In genomic region chr5:104942735-104943134, GRCh38 we compare ENCODE assay signal across 31 cellular contexts.
DNase-seq lines count a peak whose midpoint lies in the region; ATAC-seq and TF ChIP-seq lines count a peak whose summit lies in the region.
"Had no signal": no experiment of that assay in that cellular context is flagged by ENCODE, and none has a peak within 500 bp of the region (broad histone marks: within the 10 kb centered on the region; RNA-seq: fewer than 3 reads in every experiment).

No MANE protein-coding gene starts in this region.

- ATAC-seq in foreskin keratinocyte: peak; percentile 34
- no peak for ATAC-seq in GM18907 (IDR thresholded peaks at IDR 0.05; ENCODE audit: unreplicated experiment)
- ATAC-seq: HepG2; left cardiac atrium; pancreas; stimulated activated naive B cell treated with anti-CD40 and anti-IgM and Interleukin-4, amounts not matched to agents 10 μg/mL and 1 μg/mL and 100 μg/mL, for 72 hours; upper lobe of right lung had no signal

- H3K4me2 ChIP-seq in MM.1S (ENCODE audit: low read depth, low read length): no peak overlapping the region
- H3K4me2 ChIP-seq: BLaER1 had no signal

- CTCF ChIA-PET in A673 (lab: Charles Lee): no interaction called here

- H3K4me3 ChIP-seq in A673 (ENCODE audit: low read depth, low read length, poor library complexity, severe bottlenecking) (no peak overlapping the region), SJCRH30 (no peak overlapping the region), MM.1S (ENCODE audit: low read length) (no peak overlapping the region)
- H3K4me3 ChIP-seq: BLaER1, esophagus muscularis mucosa, pancreas, skin epidermis, upper lobe of right lung had no signal

- intact Hi-C loops in A673 (cut with micrococcal nuclease; ENCODE audit: unreplicated experiment): no loop called here

- H3K79me2 ChIP-seq in MM.1S (ENCODE audit: low read length): no peaks in the 10 kb centered on the region

- H3K36me3 ChIP-seq in A673 (ENCODE audit: insufficient read depth, low read length, poor library complexity, severe bottlenecking) (no peaks in the 10 kb centered on the region), SJCRH30 (no peaks in the 10 kb centered on the region), MM.1S (replicated peaks; ENCODE audit: insufficient read depth, low read length) (no peaks in the 10 kb centered on the region)
- H3K36me3 ChIP-seq: BLaER1, esophagus muscularis mucosa, pancreas, upper lobe of right lung had no signal

- H3F3A ChIP-seq in MM.1S (ENCODE audit: insufficient read depth, low read length): no peaks in the 10 kb centered on the region

- DNase-seq in A673 (ENCODE audit: low spot score) (peak; percentile 34), ELR (ENCODE audit: low read depth) (peak; percentile 5), SJCRH30 (peak in 1 of 2 experiments; percentile 39), foreskin keratinocyte (peak; percentile 37 to 75), MM.1S (no peak), NCI-H187 (lab: John Stamatoyannopoulos, UW) (no peak)
- DNase-seq in stimulated activated naive CD4-positive, alpha-beta T cell (lab: John Stamatoyannopoulos, UW): no peak
- DNase-seq: activated CD4-positive, alpha-beta memory T cell treated with anti-CD3 and anti-CD28 coated beads, Interleukin-2, amount 10 ng/mL, durations not matched to agents 7 days and 5 days; activated CD4-positive, CD25-positive, alpha-beta regulatory T cell treated with anti-CD3 and anti-CD28 coated beads, Interleukin-2, amount 50 U/mL, for 72 hours; activated CD8-positive, alpha-beta memory T cell treated with anti-CD3 and anti-CD28 coated beads, Interleukin-2, amount 50 U/mL, for 4 hours; activated naive CD4-positive, alpha-beta T cell treated with Interleukin-2 at 50 U/mL for 16 hours; cerebellar nuclear complex; dermis blood vessel endothelial cell; H7; hippocampal formation; left cardiac atrium; NCI-H1930; NCI-H526; nephron progenitor cell; pancreas; retina; RPMI8226; stimulated activated naive B cell treated with anti-CD40 and anti-IgM and Interleukin-4, amounts not matched to agents 10 μg/mL and 1 μg/mL and 100 μg/mL, for 72 hours; T-helper 2 cell; upper lobe of right lung had no signal

- no peak overlapping the region for H2AFZ ChIP-seq in MM.1S (ENCODE audit: low read length)

- no peak overlapping the region for H3K9ac ChIP-seq in MM.1S (ENCODE audit: low read length)
- H3K9ac ChIP-seq: BLaER1 had no signal

- H3K9me3 ChIP-seq in A673 (ENCODE audit: low read depth, low read length, poor library complexity, severe bottlenecking): no peaks in the 10 kb centered on the region
- no peaks in the 10 kb centered on the region for H3K9me3 ChIP-seq in SJCRH30 (replicated peaks)
- no peaks in the 10 kb centered on the region for H3K9me3 ChIP-seq in MM.1S (replicated peaks; ENCODE audit: insufficient read depth, low read length)
- H3K9me3 ChIP-seq: BLaER1, esophagus muscularis mucosa, pancreas, upper lobe of right lung had no signal

- no TSS peak for BruUV-seq in A673 (replicated peaks; lab: Mats Ljungman, UMichigan)

- H4K20me1 ChIP-seq in MM.1S (ENCODE audit: insufficient read depth, low read length): no peaks in the 10 kb centered on the region
- H4K20me1 ChIP-seq: BLaER1 had no signal

- no peaks in the 10 kb centered on the region for H3K4me1 ChIP-seq in A673 (ENCODE audit: insufficient read depth, low read length, poor library complexity, severe bottlenecking)
- H3K4me1 ChIP-seq in SJCRH30: peaks cover 5% of the 10 kb centered on the region; the same call in 1 of the 2 replicates
- no peaks in the 10 kb centered on the region for H3K4me1 ChIP-seq in foreskin keratinocyte
- no peaks in the 10 kb centered on the region for H3K4me1 ChIP-seq in MM.1S (ENCODE audit: low read length)
- H3K4me1 ChIP-seq: BLaER1, esophagus muscularis mucosa, pancreas, upper lobe of right lung had no signal

- no peak for TF ChIP-seq CTCF in A673 (conservative IDR thresholded peaks at IDR 0.05; ENCODE audit: low read depth, low read length)
- no peak for TF ChIP-seq CTCF in foreskin keratinocyte (conservative IDR thresholded peaks at IDR 0.05)
- TF ChIP-seq CTCF in MM.1S (IDR thresholded peaks at IDR 0.05; ENCODE audit: low read length): no peak

- H3K9me2 ChIP-seq in MM.1S (replicated peaks; ENCODE audit: insufficient read depth, low read length): no peaks in the 10 kb centered on the region

- H3K27ac ChIP-seq in A673 (ENCODE audit: low read depth, low read length, poor library complexity, severe bottlenecking) (no peak overlapping the region), SJCRH30 (peak overlapping the region; percentile 56), foreskin keratinocyte (no peak overlapping the region), MM.1S (ENCODE audit: low read length) (no peak overlapping the region)
- H3K27ac ChIP-seq: BLaER1, esophagus muscularis mucosa, HL-60, pancreas, skin epidermis, upper lobe of right lung had no signal

- POLR2A ChIA-PET in A673 (lab: Charles Lee; ENCODE audit: low non-redundant PET): no interaction called here

- H3K27me3 ChIP-seq in A673 (replicated peaks; ENCODE audit: insufficient read depth, low read depth, low read length, poor library complexity) (no peaks in the 10 kb centered on the region), SJCRH30 (no peaks in the 10 kb centered on the region), foreskin keratinocyte (no peaks in the 10 kb centered on the region), MM.1S (replicated peaks; ENCODE audit: insufficient read depth, low read length) (no peaks in the 10 kb centered on the region)
- H3K27me3 ChIP-seq: BLaER1, esophagus muscularis mucosa, pancreas, upper lobe of right lung had no signal

Comparison
In these comparisons a context has a peak if more than half of its experiments do, and no peak if none do; other contexts are left out.
1. DNase-seq: peak in A673 (single experiment), ELR (single experiment) and foreskin keratinocyte (2 of 2); none in stimulated activated naive CD4-positive, alpha-beta T cell (0 of 6), MM.1S (single experiment) and NCI-H187 (0 of 2).